Comparison of ENCODE assay signal across 1 cellular context in genomic region chr12:107105410-107105703, GRCh38.
TF ChIP-seq lines count a peak whose summit lies in the region.

No MANE protein-coding gene starts in this region.

TF ChIP-seq in HCT116, 20 proteins besides CTCF, POLR2A, EP300 and RAD21 (continued from another document):
- TF ChIP-seq ZBTB33 (IDR thresholded peaks at IDR 0.05; ENCODE audit: extremely low read depth, insufficient replicate concordance, low read length): no peak
- no peak for TF ChIP-seq POLR2AphosphoS5 (IDR thresholded peaks at IDR 0.05; ENCODE audit: low read depth, low read length)
- TF ChIP-seq SRF (IDR thresholded peaks at IDR 0.05; ENCODE audit: low read depth): no peak
- TF ChIP-seq JUND (IDR thresholded peaks at IDR 0.05): no peak
- TF ChIP-seq TCF7L2 (IDR thresholded peaks at IDR 0.05; ENCODE audit: borderline replicate concordance, extremely low read depth, insufficient read depth, insufficient read length): no peak
- TF ChIP-seq ZNF274 (IDR thresholded peaks at IDR 0.05; ENCODE audit: low read depth, low read length): no peak
- no peak for TF ChIP-seq CEBPB (IDR thresholded peaks at IDR 0.05; ENCODE audit: low read depth)
- TF ChIP-seq SP1 (IDR thresholded peaks at IDR 0.05; ENCODE audit: low read depth): no peak
- TF ChIP-seq YY1 (IDR thresholded peaks at IDR 0.05; ENCODE audit: extremely low read depth, insufficient replicate concordance, low read depth, low read length): no peak
- no peak for TF ChIP-seq EGR1 (IDR thresholded peaks at IDR 0.05; ENCODE audit: low read depth)
- TF ChIP-seq ZFX (IDR thresholded peaks at IDR 0.05): no peak
- TF ChIP-seq EZH2 (IDR thresholded peaks at IDR 0.05): no peak
- no peak for TF ChIP-seq MAX (IDR thresholded peaks at IDR 0.05)
- no peak for TF ChIP-seq REST (IDR thresholded peaks at IDR 0.05; ENCODE audit: low read depth)
